13 cellular contexts compared by ENCODE assay signal in genomic region chr12:53326460-53327185, GRCh38. TPM values are rescaled to one million over a fixed set of nuclear protein-coding genes. Genes with fewer than 3 reads are reported as not detected.
A peak's percentile ranks its signal among the peaks of the same experiment; 100 is the strongest.
DNase-seq lines count a peak whose midpoint lies in the region; TF ChIP-seq lines count a peak whose summit lies in the region.
"Had no signal": no experiment of that assay in that cellular context is flagged by ENCODE, and none has a peak within 500 bp of the region (broad histone marks: within the 10 kb centered on the region; RNA-seq: fewer than 3 reads in every experiment).

No MANE protein-coding gene starts in this region.

- H3K4me1 Mint-ChIP-seq in activated CD4-positive, alpha-beta memory T cell treated with anti-CD3 and anti-CD28 coated beads, Interleukin-2, amount 10 ng/mL, durations not matched to agents 7 days and 5 days: peaks cover 23% of the 10 kb centered on the region
- peaks cover 23% of the 10 kb centered on the region for H3K4me1 Mint-ChIP-seq in type B pancreatic cell (ENCODE audit: unreplicated experiment)

- TF ChIP-seq CTCF in left ventricle myocardium inferior (IDR thresholded peaks at IDR 0.05; ENCODE audit: borderline replicate concordance): no peak
- no peak for TF ChIP-seq CTCF in right atrium auricular region (IDR thresholded peaks at IDR 0.05)
- no peak for TF ChIP-seq CTCF in type B pancreatic cell (conservative IDR thresholded peaks at IDR 0.05)

- POLR2A ChIA-PET in activated CD4-positive, alpha-beta memory T cell treated with anti-CD3 and anti-CD28 coated beads, Interleukin-2, amount 10 ng/mL, durations not matched to agents 7 days and 5 days (lab: Charles Lee): interaction anchor here (0.7 to 2.4 kb wide), 5 partner anchors 19 to 174 kb away, joined by 3 to 10 read pairs (median 3); partner anchors contain the start of genes ITGB7, PRR13 and TARBP2

- no peak for DNase-seq in left ventricle myocardium inferior
- DNase-seq in right atrium auricular region (ENCODE audit: low spot score): no peak
- DNase-seq in activated CD4-positive, alpha-beta memory T cell treated with anti-CD3 and anti-CD28 coated beads, Interleukin-2, amount 10 ng/mL, durations not matched to agents 7 days and 5 days: no peak
- DNase-seq in type B pancreatic cell (ENCODE audit: extremely low spot score, unreplicated experiment): no peak
- DNase-seq in retina: no peak
- DNase-seq in putamen (ENCODE audit: low spot score): no peak
- no peak for DNase-seq in mucosa of gallbladder (ENCODE audit: low spot score)
- DNase-seq: NCI-H1092 had no signal

- no peaks in the 10 kb centered on the region for H3K36me3 Mint-ChIP-seq in activated CD4-positive, alpha-beta memory T cell treated with anti-CD3 and anti-CD28 coated beads, Interleukin-2, amount 10 ng/mL, durations not matched to agents 7 days and 5 days (ENCODE audit: low read depth)
- H3K36me3 Mint-ChIP-seq in type B pancreatic cell: no peaks in the 10 kb centered on the region

- no peaks in the 10 kb centered on the region for H3K9me3 Mint-ChIP-seq in activated CD4-positive, alpha-beta memory T cell treated with anti-CD3 and anti-CD28 coated beads, Interleukin-2, amount 10 ng/mL, durations not matched to agents 7 days and 5 days
- H3K9me3 Mint-ChIP-seq in type B pancreatic cell: no peaks in the 10 kb centered on the region

- intact Hi-C loops in left ventricle myocardium inferior (cut with micrococcal nuclease): no loop called here

- peak overlapping the region; percentile 71 for H3K27ac Mint-ChIP-seq in activated CD4-positive, alpha-beta memory T cell treated with anti-CD3 and anti-CD28 coated beads, Interleukin-2, amount 10 ng/mL, durations not matched to agents 7 days and 5 days
- no peak overlapping the region for H3K27ac Mint-ChIP-seq in type B pancreatic cell

- peak overlapping the region; percentile 71 for H3K4me3 Mint-ChIP-seq in activated CD4-positive, alpha-beta memory T cell treated with anti-CD3 and anti-CD28 coated beads, Interleukin-2, amount 10 ng/mL, durations not matched to agents 7 days and 5 days
- H3K4me3 Mint-ChIP-seq in type B pancreatic cell: peak overlapping the region; percentile 84

- peaks cover 21% of the 10 kb centered on the region for H3K27me3 ChIP-seq in left ventricle myocardium inferior (ENCODE audit: low read depth)
- H3K27me3 ChIP-seq in right atrium auricular region: no peaks in the 10 kb centered on the region
- H3K27me3 ChIP-seq: breast epithelium had no signal

- peak overlapping the region; percentile 92 for H3K27ac ChIP-seq in left ventricle myocardium inferior (replicated peaks)
- no peak overlapping the region for H3K27ac ChIP-seq in right atrium auricular region

- H3K4me1 ChIP-seq in left ventricle myocardium inferior: peaks cover 33% of the 10 kb centered on the region
- H3K4me1 ChIP-seq in right atrium auricular region: peaks cover 0 to 25% of the 10 kb centered on the region in 2 donors

- peaks cover 20% of the 10 kb centered on the region for H3K27me3 Mint-ChIP-seq in activated CD4-positive, alpha-beta memory T cell treated with anti-CD3 and anti-CD28 coated beads, Interleukin-2, amount 10 ng/mL, durations not matched to agents 7 days and 5 days
- peaks cover 32% of the 10 kb centered on the region for H3K27me3 Mint-ChIP-seq in type B pancreatic cell

- CTCF ChIA-PET in activated CD4-positive, alpha-beta memory T cell treated with anti-CD3 and anti-CD28 coated beads, Interleukin-2, amount 10 ng/mL, durations not matched to agents 7 days and 5 days (lab: Charles Lee): interaction anchor here (0.6 to 7.7 kb wide), 15 partner anchors 9 to 225 kb away, joined by 3 to 110 read pairs (median 3); partner anchors contain the start of genes SP1, SP7 and TARBP2

- H3K4me3 ChIP-seq in left ventricle myocardium inferior: peak overlapping the region; percentile 83
- no peak overlapping the region for H3K4me3 ChIP-seq in right atrium auricular region
- H3K4me3 ChIP-seq in iPS-18c (ENCODE audit: insufficient read depth, low read depth, low read length): peak overlapping the region; percentile 63; the same call in 1 of the 2 replicates

- H3K9me3 ChIP-seq in left ventricle myocardium inferior (replicated peaks): no peaks in the 10 kb centered on the region
- H3K9me3 ChIP-seq in right atrium auricular region: no peaks in the 10 kb centered on the region
- H3K9me3 ChIP-seq in iPS-18c (ENCODE audit: control insufficient read depth, insufficient read depth, low read length): no peaks in the 10 kb centered on the region
- H3K9me3 ChIP-seq: breast epithelium, SK-N-SH had no signal

- H3K36me3 ChIP-seq in left ventricle myocardium inferior: no peaks in the 10 kb centered on the region
- no peaks in the 10 kb centered on the region for H3K36me3 ChIP-seq in right atrium auricular region
- H3K36me3 ChIP-seq: breast epithelium had no signal

RNA-seq across cellular contexts. Expression of gene AAAS, which starts 5.2 kb away (rescaled TPM):
- total RNA-seq in left ventricle myocardium inferior (45.1 TPM), right atrium auricular region (10 to 100 TPM; 30.4 to 30.8 TPM), type B pancreatic cell (ENCODE audit: low replicate concordance) (54.7 and 75.4 TPM in 2 replicates), mucosa of gallbladder (55.5 TPM)
- total RNA-seq in activated CD4-positive, alpha-beta memory T cell treated with anti-CD3 and anti-CD28 coated beads, Interleukin-2, amount 10 ng/mL, durations not matched to agents 7 days and 5 days: 10 to 100 TPM; 63.2 to 63.8 TPM

RNA-seq across cellular contexts. Expression of gene SP7, which starts 9.5 kb away (rescaled TPM):
- total RNA-seq in left ventricle myocardium inferior (not detected), right atrium auricular region (not detected), type B pancreatic cell (ENCODE audit: low replicate concordance) (0.22 TPM in 1 of 2 replicates, not detected in the other), mucosa of gallbladder (not detected)
- not detected for total RNA-seq in activated CD4-positive, alpha-beta memory T cell treated with anti-CD3 and anti-CD28 coated beads, Interleukin-2, amount 10 ng/mL, durations not matched to agents 7 days and 5 days
- total RNA-seq: activated CD8-positive, alpha-beta memory T cell treated with anti-CD3 and anti-CD28 coated beads for 36 hours; breast epithelium; left cardiac atrium had no signal

RNA-seq across cellular contexts. Expression of gene MYG1, which starts 27.1 kb away (rescaled TPM):
- total RNA-seq in left ventricle myocardium inferior (34.8 TPM), right atrium auricular region (10 to 100 TPM; 26.9 to 28.3 TPM), type B pancreatic cell (ENCODE audit: low replicate concordance) (44.3 and 58.6 TPM in 2 replicates), mucosa of gallbladder (63.4 TPM)
- 10 to 100 TPM; 49.0 to 53.7 TPM for total RNA-seq in activated CD4-positive, alpha-beta memory T cell treated with anti-CD3 and anti-CD28 coated beads, Interleukin-2, amount 10 ng/mL, durations not matched to agents 7 days and 5 days

RNA-seq across cellular contexts. Expression of gene PFDN5, which starts 31.3 kb away (rescaled TPM):
- total RNA-seq in left ventricle myocardium inferior (399 TPM), right atrium auricular region (100 to 1,000 TPM; 416 to 549 TPM), type B pancreatic cell (ENCODE audit: low replicate concordance) (316 and 336 TPM in 2 replicates), mucosa of gallbladder (420 TPM)
- 100 to 1,000 TPM; 300 to 301 TPM for total RNA-seq in activated CD4-positive, alpha-beta memory T cell treated with anti-CD3 and anti-CD28 coated beads, Interleukin-2, amount 10 ng/mL, durations not matched to agents 7 days and 5 days

RNA-seq across cellular contexts. Expression of gene SP1, which starts 53.4 kb away (rescaled TPM):
- total RNA-seq in left ventricle myocardium inferior (27.4 TPM), right atrium auricular region (10 to 100 TPM; 21.2 to 36.6 TPM), type B pancreatic cell (ENCODE audit: low replicate concordance) (82.9 and 99.5 TPM in 2 replicates), mucosa of gallbladder (104 TPM)
- total RNA-seq in activated CD4-positive, alpha-beta memory T cell treated with anti-CD3 and anti-CD28 coated beads, Interleukin-2, amount 10 ng/mL, durations not matched to agents 7 days and 5 days: 10 to 100 TPM; 77.1 to 85.6 TPM

Comparison
In these comparisons a context has a peak if more than half of its experiments do, and no peak if none do; other contexts are left out.
1. H3K4me3 ChIP-seq: peak in left ventricle myocardium inferior (single experiment) and iPS-18c (single experiment); none in right atrium auricular region (0 of 2).